34 cellular contexts compared by ENCODE assay signal in genomic region chr12:24695103-24695502, GRCh38.
"Had no signal": no experiment of that assay in that cellular context is flagged by ENCODE, and none has a peak within 500 bp of the region (broad histone marks: within the 10 kb centered on the region; RNA-seq: fewer than 3 reads in every experiment).

No MANE protein-coding gene starts in this region.

- H3K4me3 Mint-ChIP-seq: activated B cell treated with CpG ODN at 0.5 μM for 24 hours; activated CD4-positive, alpha-beta memory T cell treated with anti-CD3 and anti-CD28 coated beads for 36 hours; activated CD4-positive, alpha-beta T cell treated with anti-CD3 and anti-CD28 coated beads, Interleukin-2, amount 10 ng/mL, durations not matched to agents 24 days and 14 days; activated CD8-positive, alpha-beta T cell treated with anti-CD3 and anti-CD28 coated beads for 36 hours; activated naive CD4-positive, alpha-beta T cell treated with anti-CD3 and anti-CD28 coated beads for 36 hours; activated naive CD8-positive, alpha-beta T cell treated with anti-CD3 and anti-CD28 coated beads for 36 hours; activated T-cell treated with anti-CD3 and anti-CD28 coated beads, Interleukin-2, amount 50 U/mL, for 4 hours; activated T-cell treated with anti-CD3 and anti-CD28 coated beads, Interleukin-2, amount 50 U/mL, for 72 hours; activated T-helper 1 cell treated with anti-CD3 and anti-CD28 coated beads, Interleukin-12 subunit alpha, Interleukin-12 subunit beta, Interleukin-2, Interleukin-4 antibody, amounts not matched to agents 30 ng/mL and 10 ng/mL and 1 ng/mL, durations not matched to agents 14 hours and 24 hours and 36 hours; activated T-helper 17 cell treated with anti-CD3 and anti-CD28 coated beads, Interleukin-2, amount 50 U/mL, for 72 hours; T-helper 1 cell treated with Interleukin-12 subunit alpha and Interleukin-12 subunit beta and Interleukin-4 antibody, amounts not matched to agents 30 μg/mL and 1 μg/mL, for 36 hours; T-helper 2 cell treated with Interferon-gamma antibody and Interleukin-4, amounts not matched to agents 5 μg/mL and 100 μg/mL, for 36 hours had no signal

- H3K36me3 Mint-ChIP-seq: activated CD4-positive, alpha-beta memory T cell treated with anti-CD3 and anti-CD28 coated beads for 36 hours; activated naive CD4-positive, alpha-beta T cell treated with anti-CD3 and anti-CD28 coated beads, Interleukin-2, amount 50 U/mL, for 72 hours; activated naive CD8-positive, alpha-beta T cell treated with anti-CD3 and anti-CD28 coated beads for 36 hours had no signal

- DNase-seq: activated B cell treated with CpG ODN at 0.5 μM for 24 hours; activated CD4-positive, alpha-beta memory T cell treated with anti-CD3 and anti-CD28 coated beads for 36 hours; activated CD4-positive, alpha-beta T cell treated with anti-CD3 and anti-CD28 coated beads for 4 hours; activated CD4-positive, alpha-beta T cell treated with anti-CD3 and anti-CD28 coated beads, Interleukin-2, amount 10 ng/mL, durations not matched to agents 24 days and 14 days; activated CD4-positive, alpha-beta T cell treated with anti-CD3 and anti-CD28 coated beads, Interleukin-2, amount 50 U/mL, for 1 hour; activated CD4-positive, alpha-beta T cell treated with anti-CD3 and anti-CD28 coated beads, Interleukin-2, amount 50 U/mL, for 4 hours; activated CD4-positive, CD25-positive, alpha-beta regulatory T cell treated with anti-CD3 and anti-CD28 coated beads, Interleukin-2, amount 50 U/mL, for 72 hours; activated CD8-positive, alpha-beta memory T cell treated with anti-CD3 and anti-CD28 coated beads, Interleukin-2, amount 50 U/mL, for 4 hours; activated CD8-positive, alpha-beta T cell treated with anti-CD3 and anti-CD28 coated beads for 36 hours; activated effector memory CD4-positive, alpha-beta T cell treated with anti-CD3 and anti-CD28 coated beads, Interleukin-2, amount 50 U/mL, for 16 hours; activated gamma-delta T cell treated with Interleukin-2 at 50 U/mL for 16 hours; activated naive CD4-positive, alpha-beta T cell; activated naive CD4-positive, alpha-beta T cell treated with anti-CD3 and anti-CD28 coated beads for 36 hours; activated naive CD4-positive, alpha-beta T cell treated with anti-CD3 and anti-CD28 coated beads, Interleukin-2, amount 50 U/mL, for 16 hours; activated naive CD8-positive, alpha-beta T cell treated with anti-CD3 and anti-CD28 coated beads for 36 hours; activated T-cell treated with anti-CD3 and anti-CD28 coated beads for 4 hours; activated T-cell treated with anti-CD3 and anti-CD28 coated beads, Interleukin-2, amount 50 U/mL, for 1 hour; activated T-cell treated with anti-CD3 and anti-CD28 coated beads, Interleukin-2, amount 50 U/mL, for 4 hours; activated T-cell treated with anti-CD3 and anti-CD28 coated beads, Interleukin-2, amount 50 U/mL, for 72 hours; adrenal gland; amniotic stem cell; aorta; body of pancreas; brain microvascular endothelial cell; central memory CD4-positive, alpha-beta T cell; T-helper 2 cell; T-helper 9 cell had no signal

- H3K36me3 ChIP-seq: adrenal gland, brain microvascular endothelial cell, breast epithelium had no signal

- H3K27ac Mint-ChIP-seq: activated B cell treated with CpG ODN at 0.5 μM for 24 hours; activated CD4-positive, alpha-beta memory T cell treated with anti-CD3 and anti-CD28 coated beads for 36 hours; activated CD4-positive, alpha-beta T cell treated with anti-CD3 and anti-CD28 coated beads, Interleukin-2, amount 10 ng/mL, durations not matched to agents 24 days and 14 days; activated CD8-positive, alpha-beta T cell treated with anti-CD3 and anti-CD28 coated beads for 36 hours; activated naive CD4-positive, alpha-beta T cell treated with anti-CD3 and anti-CD28 coated beads for 36 hours; activated naive CD4-positive, alpha-beta T cell treated with anti-CD3 and anti-CD28 coated beads, Interleukin-2, amount 50 U/mL, for 72 hours; activated naive CD8-positive, alpha-beta T cell treated with anti-CD3 and anti-CD28 coated beads for 36 hours; activated T-cell treated with anti-CD3 and anti-CD28 coated beads, Interleukin-2, amount 50 U/mL, for 72 hours; activated T-helper 1 cell treated with anti-CD3 and anti-CD28 coated beads, Interleukin-12 subunit alpha, Interleukin-12 subunit beta, Interleukin-2, Interleukin-4 antibody, amounts not matched to agents 30 ng/mL and 10 ng/mL and 1 ng/mL, durations not matched to agents 14 hours and 24 hours and 36 hours; activated T-helper 17 cell treated with anti-CD3 and anti-CD28 coated beads, Interleukin-2, amount 50 U/mL, for 72 hours; T-helper 1 cell treated with Interleukin-12 subunit alpha and Interleukin-12 subunit beta and Interleukin-4 antibody, amounts not matched to agents 30 μg/mL and 1 μg/mL, for 36 hours; T-helper 2 cell treated with Interferon-gamma antibody and Interleukin-4, amounts not matched to agents 5 μg/mL and 100 μg/mL, for 36 hours had no signal

- H3K4me1 ChIP-seq: adrenal gland, body of pancreas, breast epithelium had no signal

- H3K27ac ChIP-seq: adrenal gland, body of pancreas, brain microvascular endothelial cell, breast epithelium, VCaP had no signal

- H3K9me3 Mint-ChIP-seq: activated B cell treated with CpG ODN at 0.5 μM for 24 hours; activated CD4-positive, alpha-beta memory T cell treated with anti-CD3 and anti-CD28 coated beads for 36 hours; activated CD8-positive, alpha-beta T cell treated with anti-CD3 and anti-CD28 coated beads for 36 hours; activated naive CD4-positive, alpha-beta T cell treated with anti-CD3 and anti-CD28 coated beads for 36 hours; activated naive CD4-positive, alpha-beta T cell treated with anti-CD3 and anti-CD28 coated beads, Interleukin-2, amount 50 U/mL, for 72 hours; activated naive CD8-positive, alpha-beta T cell treated with anti-CD3 and anti-CD28 coated beads for 36 hours; activated T-cell treated with anti-CD3 and anti-CD28 coated beads, Interleukin-2, amount 50 U/mL, for 4 hours; activated T-helper 1 cell treated with anti-CD3 and anti-CD28 coated beads, Interleukin-12 subunit alpha, Interleukin-12 subunit beta, Interleukin-2, Interleukin-4 antibody, amounts not matched to agents 30 ng/mL and 10 ng/mL and 1 ng/mL, durations not matched to agents 14 hours and 24 hours and 36 hours; activated T-helper 17 cell treated with anti-CD3 and anti-CD28 coated beads, Interleukin-2, amount 50 U/mL, for 72 hours; T-helper 2 cell treated with Interferon-gamma antibody and Interleukin-4, amounts not matched to agents 5 μg/mL and 100 μg/mL, for 36 hours had no signal

- H3K9me3 ChIP-seq: adrenal gland, body of pancreas, breast epithelium had no signal

- H3K27me3 Mint-ChIP-seq: activated B cell treated with CpG ODN at 0.5 μM for 24 hours; activated CD4-positive, alpha-beta T cell treated with anti-CD3 and anti-CD28 coated beads, Interleukin-2, amount 10 ng/mL, durations not matched to agents 24 days and 14 days had no signal

- H3K27me3 ChIP-seq: adrenal gland, body of pancreas, brain microvascular endothelial cell, breast epithelium had no signal

- H3K4me1 Mint-ChIP-seq: activated CD4-positive, alpha-beta T cell treated with anti-CD3 and anti-CD28 coated beads, Interleukin-2, amount 10 ng/mL, durations not matched to agents 24 days and 14 days; activated naive CD8-positive, alpha-beta T cell treated with anti-CD3 and anti-CD28 coated beads for 36 hours; activated T-helper 17 cell treated with anti-CD3 and anti-CD28 coated beads, Interleukin-2, amount 50 U/mL, for 72 hours had no signal

- H3K4me3 ChIP-seq: adrenal gland, body of pancreas, breast epithelium had no signal
